4 cellular contexts compared by ENCODE assay signal in the genomic region with DNA sequence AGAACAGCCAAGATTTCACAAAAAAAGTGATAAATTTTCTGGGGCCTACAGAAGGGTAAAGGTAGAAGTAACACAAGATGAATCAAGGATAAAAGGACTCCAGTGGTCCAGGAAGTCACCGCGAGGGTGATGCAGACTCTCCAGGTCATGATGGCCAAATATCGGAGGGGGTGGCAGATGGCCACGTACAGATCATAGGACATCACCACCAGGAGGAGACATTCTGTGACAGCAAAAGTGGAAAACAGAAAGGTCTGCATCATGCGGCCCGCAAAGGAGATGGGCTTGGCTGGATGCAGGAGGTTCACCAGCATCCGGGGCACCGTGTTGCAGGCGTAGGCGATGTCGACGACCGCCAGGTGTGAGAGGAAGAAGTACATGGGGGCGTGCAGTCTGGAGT. TPM values are rescaled to one million over a fixed set of nuclear protein-coding genes. Genes with fewer than 3 reads are reported as not detected.
"Had no signal": no experiment of that assay in that cellular context is flagged by ENCODE, and none has a peak within 500 bp of the region (broad histone marks: within the 10 kb centered on the region; RNA-seq: fewer than 3 reads in every experiment).

No MANE protein-coding gene starts in this region.

RNA-seq across cellular contexts. Expression of gene OR2A4, which starts 0.3 kb away (rescaled TPM):
- total RNA-seq: MCF 10A had no signal

RNA-seq across cellular contexts. Expression of gene CTAGE9, which starts 10.0 kb away (rescaled TPM):
- total RNA-seq: LHCN-M2, M059J, MCF 10A, NCI-H460 had no signal
